ENCODE assay signal across 1 cellular context in genomic region chr4:56430203-56430602, GRCh38.
TF ChIP-seq lines count a peak whose summit lies in the region.

No MANE protein-coding gene starts in this region.

TF ChIP-seq in K562, 482 proteins besides CTCF, POLR2A, EP300 and RAD21:
- TF ChIP-seq ZNF398 (CRISPR knock-in tag; IDR thresholded peaks at IDR 0.05) (no peak), SFPQ (IDR thresholded peaks at IDR 0.05; ENCODE audit: low read depth, low read length) (no peak), ZNF280B (CRISPR knock-in tag; IDR thresholded peaks at IDR 0.05) (no peak), HOXB6 (CRISPR knock-in tag; IDR thresholded peaks at IDR 0.05; ENCODE audit: borderline replicate concordance) (no peak), SIN3B (IDR thresholded peaks at IDR 0.05; ENCODE audit: low read depth) (no peak), KAT8 (IDR thresholded peaks at IDR 0.05; ENCODE audit: low read depth) (no peak), TAF15 (IDR thresholded peaks at IDR 0.05; ENCODE audit: low read depth, low read length) (no peak), RCOR1 (IDR thresholded peaks at IDR 0.05; ENCODE audit: borderline replicate concordance in 1 of 2, low read depth in 2 of 2, low read length in 2 of 2) (peak in 1 of 2 experiments; percentile 17; a peak in 1 of 4 replicates), ZBTB17 (CRISPR knock-in tag; IDR thresholded peaks at IDR 0.05) (no peak), GTF2E2 (tag; IDR thresholded peaks at IDR 0.05) (no peak), ZNF436 (CRISPR knock-in tag; IDR thresholded peaks at IDR 0.05) (no peak), RBM25 (IDR thresholded peaks at IDR 0.05; ENCODE audit: low read depth, low read length, severe bottlenecking) (peak; percentile 85), KDM4B (IDR thresholded peaks at IDR 0.05; ENCODE audit: borderline replicate concordance in 2 of 2, low read depth in 1 of 2) (no peak), NR2C1 (IDR thresholded peaks at IDR 0.05) (no peak), NR2C1 (tag; IDR thresholded peaks at IDR 0.05) (no peak), ZFP36 (IDR thresholded peaks at IDR 0.05; ENCODE audit: low read depth, low read length, partially characterized antibody) (no peak), TFE3 (CRISPR knock-in tag; IDR thresholded peaks at IDR 0.05) (no peak), E2F4 (CRISPR knock-in tag; IDR thresholded peaks at IDR 0.05; ENCODE audit: low read depth) (no peak), CCNT2 (IDR thresholded peaks at IDR 0.05; ENCODE audit: borderline replicate concordance, extremely low read depth, insufficient read length, low read depth, low read length) (no peak), CLOCK (CRISPR knock-in tag; IDR thresholded peaks at IDR 0.05; ENCODE audit: borderline replicate concordance) (no peak), ZNF644 (tag; IDR thresholded peaks at IDR 0.05; ENCODE audit: low read depth) (no peak), KDM2B (CRISPR knock-in tag; IDR thresholded peaks at IDR 0.05) (no peak), BCOR (IDR thresholded peaks at IDR 0.05) (peak; percentile 49; the same call in 1 of the 2 replicates), SPI1 (IDR thresholded peaks at IDR 0.05; ENCODE audit: borderline replicate concordance, low read depth, low read length) (no peak), XRCC4 (IDR thresholded peaks at IDR 0.05; ENCODE audit: extremely low read depth, insufficient read depth, insufficient read length) (no peak), HDAC3 (IDR thresholded peaks at IDR 0.05; ENCODE audit: borderline replicate concordance, partially characterized antibody) (no peak), HMGXB4 (CRISPR knock-in tag; IDR thresholded peaks at IDR 0.05) (no peak), SMAD1 (IDR thresholded peaks at IDR 0.05; ENCODE audit: low read depth, low read length, partially characterized antibody) (no peak), KDM1A (IDR thresholded peaks at IDR 0.05) (peak; percentile 20 to 46; a peak in 2 of 4 replicates), CBX2 (IDR thresholded peaks at IDR 0.05; ENCODE audit: insufficient read depth, low read length, poor library complexity, severe bottlenecking) (no peak), CHD4 (IDR thresholded peaks at IDR 0.05; ENCODE audit: insufficient read depth, insufficient replicate concordance, low read depth, low read length, poor library complexity, severe bottlenecking) (peak; percentile 36), BRCA1 (IDR thresholded peaks at IDR 0.05) (no peak), BRCA1 (CRISPR knock-in tag; IDR thresholded peaks at IDR 0.05) (no peak), ELF2 (CRISPR knock-in tag; IDR thresholded peaks at IDR 0.05) (no peak), HCFC1 (IDR thresholded peaks at IDR 0.05; ENCODE audit: low read depth, low read length) (no peak)
